9 cellular contexts compared by ENCODE assay signal in genomic region chr16:30092373-30093010, GRCh38. TPM values are rescaled to one million over a fixed set of nuclear protein-coding genes. Genes with fewer than 3 reads are reported as not detected.
DNase-seq lines count a peak whose midpoint lies in the region; ATAC-seq, FAIRE-seq and TF ChIP-seq lines count a peak whose summit lies in the region.
"Had no signal": no experiment of that assay in that cellular context is flagged by ENCODE, and none has a peak within 500 bp of the region (broad histone marks: within the 10 kb centered on the region; RNA-seq: fewer than 3 reads in every experiment).

No MANE protein-coding gene starts in this region.

- DNase-seq in CD1c-positive myeloid dendritic cell (ENCODE audit: extremely low spot score) = peak; percentile 94
- DNase-seq in GM19239 (ENCODE audit: insufficient read length, low spot score) = peak; percentile 90
- DNase-seq in NOMO-1 treated with dmso at 0.1 percent for 144 hours (lab: John Stamatoyannopoulos, UW; ENCODE audit: unreplicated experiment) = peak; percentile 97
- DNase-seq in activated T-cell treated with anti-CD3 and anti-CD28 coated beads, Interleukin-2, amount 50 U/mL, for 24 hours = peak; percentile 83
- DNase-seq in esophagus squamous epithelium (lab: John Stamatoyannopoulos, UW) = peak; percentile 42
- peak; percentile 40 for DNase-seq in myocyte (ENCODE audit: low read depth)
- peak; percentile 70 for DNase-seq in stomach

- H3K36me3 Mint-ChIP-seq in activated T-cell treated with anti-CD3 and anti-CD28 coated beads, Interleukin-2, amount 50 U/mL, for 24 hours (ENCODE audit: low read depth) = peaks cover 34% of the 10 kb centered on the region

- H3K36me3 ChIP-seq in esophagus squamous epithelium (peaks cover 5 to 26% (median 10%) of the 10 kb centered on the region in 3 donors), stomach (peaks cover 5 to 21% (median 16%) of the 10 kb centered on the region in 4 donors)

- H3K4me1 Mint-ChIP-seq in activated T-cell treated with anti-CD3 and anti-CD28 coated beads, Interleukin-2, amount 50 U/mL, for 24 hours (ENCODE audit: low read depth) = peaks cover 68% of the 10 kb centered on the region

- H3K4me3 ChIP-seq in esophagus squamous epithelium (peak overlapping the region; percentile 31 to 66 (median 60)), stomach (peak overlapping the region; percentile 48 to 66 (median 52))

- intact Hi-C loops in esophagus squamous epithelium (cut with DNase I) = no loop called here
- intact Hi-C loops in stomach (cut with DNase I; ENCODE audit: low total_unique reads) = no loop called here

- TF ChIP-seq POLR2A in esophagus squamous epithelium (IDR thresholded peaks at IDR 0.05) = peak in 1 of 4 donors; percentile 40
- no peak for TF ChIP-seq POLR2A in stomach (IDR thresholded peaks at IDR 0.05)

- no peak for TF ChIP-seq EP300 in stomach (IDR thresholded peaks at IDR 0.05)

- H3K27me3 Mint-ChIP-seq in activated T-cell treated with anti-CD3 and anti-CD28 coated beads, Interleukin-2, amount 50 U/mL, for 24 hours = no peaks in the 10 kb centered on the region

- H3K9me3 ChIP-seq in esophagus squamous epithelium (peaks cover 6 to 13% (median 7%) of the 10 kb centered on the region in 3 donors), stomach (peaks cover 0 to 11% (median 7%) of the 10 kb centered on the region in 4 donors)

- WGBS in esophagus squamous epithelium, 2 donors = 0 to 4% methylated on average over 10 to 19 of the region's 22 CpGs
- 10 to 15% (median 12%) methylated on average over 21 to 22 of the region's 22 CpGs for WGBS in stomach, 5 donors

- peak; percentile 54 to 81 (median 66) for TF ChIP-seq CTCF in esophagus squamous epithelium (IDR thresholded peaks at IDR 0.05)
- peak in 4 of 7 experiments; percentile 15 to 49 (median 36) for TF ChIP-seq CTCF in stomach (IDR thresholded peaks at IDR 0.05)

- H3K27me3 ChIP-seq in esophagus squamous epithelium = no peaks in the 10 kb centered on the region
- no peaks in the 10 kb centered on the region for H3K27me3 ChIP-seq in stomach

- H3K4me1 ChIP-seq in esophagus squamous epithelium (peaks cover 58 to 85% (median 59%) of the 10 kb centered on the region in 3 donors), stomach (peaks cover 40 to 67% (median 55%) of the 10 kb centered on the region in 4 donors)

- peak; percentile 29 for ATAC-seq in HG03457 (IDR thresholded peaks at IDR 0.05; ENCODE audit: unreplicated experiment)

- H3K27ac Mint-ChIP-seq in activated T-cell treated with anti-CD3 and anti-CD28 coated beads, Interleukin-2, amount 50 U/mL, for 24 hours = peak overlapping the region; percentile 97

- peak; percentile 90 for FAIRE-seq in GM19239 (lab: Jason Lieb, UNC)
- FAIRE-seq: TTC549 had no signal

- H3K9me3 Mint-ChIP-seq in activated T-cell treated with anti-CD3 and anti-CD28 coated beads, Interleukin-2, amount 50 U/mL, for 24 hours = peaks cover 8% of the 10 kb centered on the region

- peak overlapping the region; percentile 87 for H3K4me3 Mint-ChIP-seq in activated T-cell treated with anti-CD3 and anti-CD28 coated beads, Interleukin-2, amount 50 U/mL, for 24 hours

- H3K27ac ChIP-seq in esophagus squamous epithelium = peak overlapping the region; percentile 89 to 99 (median 94)
- peak overlapping the region; percentile 13 to 99 (median 88) for H3K27ac ChIP-seq in stomach

RNA-seq across cellular contexts. Expression of gene TBX6, which starts 0.8 kb away (rescaled TPM):
- total RNA-seq in esophagus squamous epithelium = 1 to 10 TPM; 1.9 to 6.2 (median 4.7) TPM
- total RNA-seq in myocyte = 0.45 and 1.4 TPM in 2 replicates
- polyA plus RNA-seq in myocyte (2012) = 0.34 TPM
- 10 to 100 TPM in 1 of 5 donors, 1 to 10 TPM in 1, not detected in 3; 3.8 to 25.0 TPM for total RNA-seq in stomach
- polyA plus RNA-seq in stomach = 1 to 10 TPM; 1.1 to 2.5 (median 2.1) TPM

RNA-seq across cellular contexts. Expression of gene YPEL3, which starts 3.5 kb away (rescaled TPM):
- 100 to 1,000 TPM in 1 of 4 donors, 10 to 100 TPM in 3; 26.4 to 131 (median 63.0) TPM for total RNA-seq in esophagus squamous epithelium
- total RNA-seq in myocyte = 41.3 and 52.2 TPM in 2 replicates
- polyA plus RNA-seq in myocyte (2012) = 115 TPM
- total RNA-seq in stomach = 100 to 1,000 TPM in 1 of 5 donors, 10 to 100 TPM in 4; 13.9 to 116 (median 37.9) TPM
- 100 to 1,000 TPM; 103 to 162 (median 111) TPM for polyA plus RNA-seq in stomach

RNA-seq across cellular contexts. Expression of gene PPP4C, which starts 16.7 kb away (rescaled TPM):
- total RNA-seq in esophagus squamous epithelium (100 to 1,000 TPM in 1 of 4 donors, 10 to 100 TPM in 3; 67.9 to 100 (median 78.4) TPM), myocyte (79.8 and 80.3 TPM in 2 replicates), stomach (10 to 100 TPM; 21.4 to 86.1 (median 63.6) TPM)
- polyA plus RNA-seq in myocyte (2012) = 113 TPM
- polyA plus RNA-seq in stomach = 100 to 1,000 TPM in 1 of 3 donors, 10 to 100 TPM in 2; 76.1 to 118 (median 93.3) TPM

RNA-seq across cellular contexts. Expression of gene GDPD3, which starts 20.8 kb away (rescaled TPM):
- total RNA-seq in esophagus squamous epithelium (10 to 100 TPM; 13.4 to 41.2 (median 28.1) TPM), myocyte (0.24 and 0.47 TPM in 2 replicates), stomach (100 to 1,000 TPM in 1 of 5 donors, 1 to 10 TPM in 4; 1.8 to 178 (median 7.2) TPM)
- polyA plus RNA-seq in myocyte (2012) = 1.1 TPM
- polyA plus RNA-seq in stomach = 10 to 100 TPM in 1 of 3 donors, 1 to 10 TPM in 2; 4.4 to 15.9 (median 4.6) TPM

RNA-seq across cellular contexts. Expression of gene ALDOA, which starts 26.9 kb away (rescaled TPM):
- total RNA-seq in esophagus squamous epithelium (1,000 to 10,000 TPM; 1,024 to 1,551 (median 1,380) TPM), myocyte (2,927 and 3,693 TPM in 2 replicates), stomach (1,000 to 10,000 TPM in 1 of 5 donors, 100 to 1,000 TPM in 4; 180 to 2,515 (median 698) TPM)
- 2,123 TPM for polyA plus RNA-seq in myocyte (2012)
- 1,000 to 10,000 TPM in 1 of 3 donors, 100 to 1,000 TPM in 2; 740 to 1,310 (median 887) TPM for polyA plus RNA-seq in stomach

Comparison
In these comparisons a context has a peak if more than half of its experiments do, and no peak if none do; other contexts are left out.
1. Peak in every context shown above with its lines: DNase-seq, ATAC-seq, H3K4me3 ChIP-seq and H3K27ac ChIP-seq.
2. DNase-seq: peak in every context shown above with its lines; median percentile 97 in NOMO-1 treated with dmso at 0.1 percent for 144 hours; 94 in CD1c-positive myeloid dendritic cell; 90 in GM19239; 83 in activated T-cell treated with anti-CD3 and anti-CD28 coated beads, Interleukin-2, amount 50 U/mL, for 24 hours; 70 in stomach; 42 in esophagus squamous epithelium; 40 in myocyte.